In the genomic region with DNA sequence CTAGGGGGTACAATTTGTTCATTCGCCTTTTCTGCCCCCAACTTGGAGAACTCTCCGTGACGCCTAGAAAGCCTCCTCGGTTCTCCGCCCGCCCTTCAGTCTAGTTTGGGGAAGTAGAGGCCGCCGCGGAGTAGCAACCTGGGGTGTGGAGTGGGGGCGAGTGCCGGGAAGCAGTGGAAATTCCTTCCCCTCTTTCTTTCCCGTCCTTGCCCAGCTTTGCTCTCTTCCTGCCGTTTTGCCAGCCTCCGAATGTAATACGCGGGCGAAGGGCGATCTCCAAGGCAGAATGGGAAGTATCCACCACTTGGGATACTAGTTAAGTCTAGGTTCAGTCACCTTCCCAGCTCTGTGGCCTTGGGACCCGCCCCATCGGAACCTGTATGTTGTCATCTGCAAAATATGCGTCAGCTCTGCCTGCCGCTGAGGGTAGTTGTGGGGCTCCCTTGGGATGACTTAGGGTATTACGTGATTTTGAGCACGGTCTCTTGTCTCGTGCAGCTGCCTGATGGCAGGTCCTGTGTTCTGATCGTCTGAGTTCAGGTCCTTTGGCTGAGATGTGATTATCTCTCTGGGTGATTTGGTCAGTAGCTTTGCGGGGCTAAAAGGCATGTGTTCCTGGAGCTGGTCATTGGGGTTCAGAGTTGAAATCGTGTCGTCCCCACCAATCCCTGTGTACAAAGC, we compare ENCODE assay signal across 8 cellular contexts. TPM values are rescaled to one million over a fixed set of nuclear protein-coding genes. Genes with fewer than 3 reads are reported as not detected.
DNase-seq lines count a peak whose midpoint lies in the region; ATAC-seq lines count a peak whose summit lies in the region.

No MANE protein-coding gene starts in this region.

- WGBS in mesodermal cell (ENCODE audit: insufficient coverage in 2 of 2), 2 experiments: 0 to 3% methylated on average over 8 to 26 of the region's 29 CpGs

- no peaks in the 10 kb centered on the region for H3K9me3 ChIP-seq in mesodermal cell (ENCODE audit: control insufficient read depth, low read length)

- peak overlapping the region; percentile 81 for H3K4me3 ChIP-seq in mesodermal cell (ENCODE audit: extremely low read depth, insufficient read depth, low read length, poor library complexity, severe bottlenecking)

- DNase-seq in AML-193 (lab: John Stamatoyannopoulos, UW) (peak; percentile 64 to 70), NCI-H526 (lab: John Stamatoyannopoulos, UW) (peak; percentile 33 to 76)
- DNase-seq in activated CD4-positive, alpha-beta T cell treated with anti-CD3 and anti-CD28 coated beads, Interleukin-2, amount 50 U/mL, for 24 hours (ENCODE audit: low read depth in 1 of 2, low spot score in 1 of 2): peak; percentile 37 to 78
- peak; percentile 65 for DNase-seq in effector CD4-positive, alpha-beta T cell
- DNase-seq in stimulated activated CD8-positive, alpha-beta memory T cell treated with anti-CD3 and anti-CD28 coated beads, Interleukin-15, amount 100 ng/mL, for 48 hours (ENCODE audit: low read depth in 2 of 2): peak; percentile 62 to 66

- peak overlapping the region; percentile 66 for H3K27ac ChIP-seq in mesodermal cell (ENCODE audit: low read depth, low read length, severe bottlenecking)

- H3K4me1 ChIP-seq in mesodermal cell (ENCODE audit: control insufficient read depth, insufficient read depth, low read length, poor library complexity, severe bottlenecking): peaks cover 5% of the 10 kb centered on the region

- ATAC-seq in GM19023 (IDR thresholded peaks at IDR 0.05; ENCODE audit: unreplicated experiment) (peak; percentile 62), HG03196 (IDR thresholded peaks at IDR 0.05; ENCODE audit: unreplicated experiment) (peak; percentile 74)

- H3K36me3 ChIP-seq in mesodermal cell (ENCODE audit: control insufficient read depth, insufficient read depth, low read length): no peaks in the 10 kb centered on the region

RNA-seq across cellular contexts. Expression of a gene that starts 0.7 kb away (rescaled TPM):
- polyA plus RNA-seq in mesodermal cell (2013, experiment 1 of 2): 288 TPM
- polyA plus RNA-seq in mesodermal cell (2013, experiment 2 of 2): 266 TPM

Comparison
In these comparisons a context has a peak if more than half of its experiments do, and no peak if none do; other contexts are left out.
1. Peak in every context shown above with its lines: DNase-seq, ATAC-seq, H3K4me3 ChIP-seq and H3K27ac ChIP-seq.